Comparison of ENCODE assay signal across 8 cellular contexts in genomic region chr10:17229967-17230682, GRCh38.
DNase-seq lines count a peak whose midpoint lies in the region; ATAC-seq and TF ChIP-seq lines count a peak whose summit lies in the region.

No MANE protein-coding gene starts in this region.

- no peaks in the 10 kb centered on the region for H3K9me3 ChIP-seq in muscle layer of duodenum (ENCODE audit: control insufficient read depth in 1 of 2, low read length in 2 of 2)

- H3K4me1 Mint-ChIP-seq in stimulated activated memory B cell treated with anti-CD40 and anti-IgM and Interleukin-4, amounts not matched to agents 10 μg/mL and 1 μg/mL and 100 μg/mL, for 72 hours = peaks cover 46% of the 10 kb centered on the region

- H3K36me3 Mint-ChIP-seq in stimulated activated memory B cell treated with anti-CD40 and anti-IgM and Interleukin-4, amounts not matched to agents 10 μg/mL and 1 μg/mL and 100 μg/mL, for 72 hours = peaks cover 34% of the 10 kb centered on the region

- no peaks in the 10 kb centered on the region for H3K9me3 Mint-ChIP-seq in stimulated activated memory B cell treated with anti-CD40 and anti-IgM and Interleukin-4, amounts not matched to agents 10 μg/mL and 1 μg/mL and 100 μg/mL, for 72 hours

- peak overlapping the region; percentile 98 for H3K4me3 Mint-ChIP-seq in stimulated activated memory B cell treated with anti-CD40 and anti-IgM and Interleukin-4, amounts not matched to agents 10 μg/mL and 1 μg/mL and 100 μg/mL, for 72 hours

- ATAC-seq in GM19023 (IDR thresholded peaks at IDR 0.05; ENCODE audit: unreplicated experiment) (peak; percentile 54), HG03159 (IDR thresholded peaks at IDR 0.05; ENCODE audit: unreplicated experiment) (peak; percentile 54)
- peak; percentile 80 for ATAC-seq in stimulated activated memory B cell treated with anti-CD40 and anti-IgM and Interleukin-4, amounts not matched to agents 10 μg/mL and 1 μg/mL and 100 μg/mL, for 72 hours

- no peaks in the 10 kb centered on the region for H3K27me3 Mint-ChIP-seq in stimulated activated memory B cell treated with anti-CD40 and anti-IgM and Interleukin-4, amounts not matched to agents 10 μg/mL and 1 μg/mL and 100 μg/mL, for 72 hours

- peak; percentile 68 for DNase-seq in AG20443 (ENCODE audit: low spot score)
- peak; percentile 47 for DNase-seq in NCI-H774 (lab: John Stamatoyannopoulos, UW)
- DNase-seq in activated CD8-positive, alpha-beta memory T cell treated with anti-CD3 and anti-CD28 coated beads, Interleukin-2, amount 50 U/mL, for 1 hour (ENCODE audit: extremely low read depth) = peak; percentile 58
- peak; percentile 91 for DNase-seq in epithelial cell of esophagus (ENCODE audit: low read depth)

- H3K4me1 ChIP-seq in muscle layer of duodenum (ENCODE audit: control insufficient read depth in 1 of 2, insufficient read depth in 2 of 2, low read length in 2 of 2) = peaks cover 6 to 32% of the 10 kb centered on the region in 2 donors

- TF ChIP-seq CTCF in epithelial cell of esophagus (IDR thresholded peaks at IDR 0.05; ENCODE audit: insufficient read depth, low read depth, low read length, missing control alignments) = no peak

- H3K4me3 ChIP-seq in epithelial cell of esophagus (ENCODE audit: low read length) (peak overlapping the region; percentile 81), muscle layer of duodenum (ENCODE audit: low read depth in 1 of 2, low read length in 2 of 2) (peak overlapping the region; percentile 95 to 98)

- H3K27ac ChIP-seq in muscle layer of duodenum (ENCODE audit: low read length) = peak overlapping the region; percentile 96

- H3K27ac Mint-ChIP-seq in stimulated activated memory B cell treated with anti-CD40 and anti-IgM and Interleukin-4, amounts not matched to agents 10 μg/mL and 1 μg/mL and 100 μg/mL, for 72 hours = peak overlapping the region; percentile 97

- no peaks in the 10 kb centered on the region for H3K27me3 ChIP-seq in muscle layer of duodenum (ENCODE audit: low read depth, low read length)

- H3K36me3 ChIP-seq in muscle layer of duodenum (ENCODE audit: control insufficient read depth in 1 of 2, insufficient read depth in 2 of 2, low read length in 2 of 2) = peaks cover 37 to 61% of the 10 kb centered on the region in 2 donors

Comparison
In these comparisons a context has a peak if more than half of its experiments do, and no peak if none do; other contexts are left out.
1. Peak in every context shown above with its lines: DNase-seq, ATAC-seq, H3K4me3 ChIP-seq and H3K27ac ChIP-seq.